Comparison of ENCODE assay signal across 2 cellular contexts in genomic region chr17:46175891-46176290, GRCh38.
TF ChIP-seq lines count a peak whose summit lies in the region.

No MANE protein-coding gene starts in this region.

TF ChIP-seq in GM12891, 5 proteins besides CTCF, POLR2A, EP300 and RAD21 (continued from another document):
- TF ChIP-seq SPI1 (IDR thresholded peaks at IDR 0.05; ENCODE audit: low read depth, low read length): no peak

TF ChIP-seq in GM12878, 131 proteins besides CTCF, POLR2A, EP300 and RAD21 (continued from another document):
- TF ChIP-seq RELB (IDR thresholded peaks at IDR 0.05; ENCODE audit: low read depth) (no peak), RUNX3 (IDR thresholded peaks at IDR 0.05; ENCODE audit: low read length) (no peak), CBFB (IDR thresholded peaks at IDR 0.05; ENCODE audit: low read depth) (no peak), PBX3 (IDR thresholded peaks at IDR 0.05; ENCODE audit: insufficient replicate concordance, low read depth, low read length) (no peak), NFYA (IDR thresholded peaks at IDR 0.05; ENCODE audit: borderline replicate concordance, low read depth, low read length) (no peak), BCL3 (IDR thresholded peaks at IDR 0.05; ENCODE audit: borderline replicate concordance, insufficient read depth, low read depth, low read length, poor library complexity, severe bottlenecking) (no peak), ATF7 (IDR thresholded peaks at IDR 0.05; ENCODE audit: low read depth) (no peak), ZNF217 (IDR thresholded peaks at IDR 0.05) (no peak), POLR2AphosphoS2 (IDR thresholded peaks at IDR 0.05; ENCODE audit: low read depth, low read length) (no peak), E2F8 (IDR thresholded peaks at IDR 0.05; ENCODE audit: low read depth, partially characterized antibody) (no peak), BCLAF1 (IDR thresholded peaks at IDR 0.05) (no peak), ZNF24 (IDR thresholded peaks at IDR 0.05) (no peak), ZBTB40 (IDR thresholded peaks at IDR 0.05; ENCODE audit: borderline replicate concordance) (no peak), ASH2L (IDR thresholded peaks at IDR 0.05; ENCODE audit: borderline replicate concordance, low read depth) (no peak), MTA3 (IDR thresholded peaks at IDR 0.05; ENCODE audit: borderline replicate concordance, low read length) (no peak), USF2 (IDR thresholded peaks at IDR 0.05; ENCODE audit: borderline replicate concordance, low read depth, low read length) (no peak)
